1 cellular context compared by ENCODE assay signal in the genomic region with DNA sequence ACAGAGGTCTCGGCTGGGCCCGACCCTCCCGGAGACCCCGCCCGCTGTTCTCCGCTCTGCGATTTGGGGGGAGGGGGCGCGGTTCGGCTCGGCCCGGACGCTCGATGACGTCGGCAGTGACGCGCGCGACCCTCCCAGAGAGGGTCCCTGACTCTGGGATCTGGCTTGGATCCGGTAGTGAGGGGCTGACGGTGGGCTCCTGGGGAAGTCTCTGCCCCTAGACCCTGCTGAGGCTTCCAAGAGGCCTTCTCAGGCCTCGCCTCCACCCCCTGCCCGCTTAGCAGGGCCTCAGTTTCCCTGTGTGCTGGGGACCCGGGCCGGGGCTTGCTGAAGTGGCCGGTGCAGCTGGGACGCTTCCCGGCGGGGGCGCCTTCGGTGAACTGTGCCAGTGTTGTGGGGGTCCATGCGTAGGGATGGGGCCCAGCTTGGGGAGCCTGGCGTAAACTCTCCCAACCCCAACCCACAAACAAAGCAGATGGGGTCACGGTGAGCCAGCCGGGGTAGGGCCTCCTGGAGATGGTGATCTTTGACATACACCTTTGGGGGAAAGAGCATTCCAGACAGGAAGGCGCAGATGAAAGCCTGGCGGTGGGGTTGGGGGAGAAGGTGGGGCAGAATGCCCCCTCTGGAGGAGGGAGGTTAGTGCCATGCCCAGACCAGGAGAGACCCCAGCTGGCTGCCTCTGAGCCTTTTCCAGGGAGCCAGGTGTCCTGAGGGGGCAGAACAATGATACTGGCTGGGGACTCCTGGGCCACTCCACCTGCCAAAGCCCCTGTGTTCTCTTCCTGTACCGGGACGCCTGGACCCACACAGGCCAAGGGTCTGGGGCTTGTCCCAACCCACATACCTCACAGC.
TF ChIP-seq lines count a peak whose summit lies in the region.

No MANE protein-coding gene starts in this region.

TF ChIP-seq in HEK293, 187 proteins besides CTCF, POLR2A, EP300 and RAD21:
- no peak for TF ChIP-seq TRIM28 (IDR thresholded peaks at IDR 0.05; ENCODE audit: borderline replicate concordance, low read length)
- TF ChIP-seq, protein P1, sequence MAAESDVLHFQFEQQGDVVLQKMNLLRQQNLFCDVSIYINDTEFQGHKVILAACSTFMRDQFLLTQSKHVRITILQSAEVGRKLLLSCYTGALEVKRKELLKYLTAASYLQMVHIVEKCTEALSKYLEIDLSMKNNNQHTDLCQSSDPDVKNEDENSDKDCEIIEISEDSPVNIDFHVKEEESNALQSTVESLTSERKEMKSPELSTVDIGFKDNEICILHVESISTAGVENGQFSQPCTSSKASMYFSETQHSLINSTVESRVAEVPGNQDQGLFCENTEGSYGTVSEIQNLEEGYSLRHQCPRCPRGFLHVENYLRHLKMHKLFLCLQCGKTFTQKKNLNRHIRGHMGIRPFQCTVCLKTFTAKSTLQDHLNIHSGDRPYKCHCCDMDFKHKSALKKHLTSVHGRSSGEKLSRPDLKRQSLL (tag by site-specific recombination; IDR thresholded peaks at IDR 0.05): no peak
- no peak for TF ChIP-seq ZBTB20 (tag by site-specific recombination; IDR thresholded peaks at IDR 0.05)
- peak; percentile 48; the same call in 1 of the 2 replicates for TF ChIP-seq GLIS2 (tag by site-specific recombination; IDR thresholded peaks at IDR 0.05)
- TF ChIP-seq TCF7L2 (IDR thresholded peaks at IDR 0.05; ENCODE audit: borderline replicate concordance, low read depth, low read length): no peak
- peak; percentile 30; the same call in 1 of the 2 replicates for TF ChIP-seq ZBTB21 (tag by site-specific recombination; IDR thresholded peaks at IDR 0.05)
- TF ChIP-seq ZNF658 (tag by site-specific recombination; IDR thresholded peaks at IDR 0.05): no peak
- no peak for TF ChIP-seq IKZF3 (tag by site-specific recombination; IDR thresholded peaks at IDR 0.05)
- TF ChIP-seq ZNF214 (tag by site-specific recombination; IDR thresholded peaks at IDR 0.05; ENCODE audit: borderline replicate concordance): no peak
- TF ChIP-seq ZNF366 (tag by site-specific recombination; conservative IDR thresholded peaks at IDR 0.05): no peak
- TF ChIP-seq, protein P2, sequence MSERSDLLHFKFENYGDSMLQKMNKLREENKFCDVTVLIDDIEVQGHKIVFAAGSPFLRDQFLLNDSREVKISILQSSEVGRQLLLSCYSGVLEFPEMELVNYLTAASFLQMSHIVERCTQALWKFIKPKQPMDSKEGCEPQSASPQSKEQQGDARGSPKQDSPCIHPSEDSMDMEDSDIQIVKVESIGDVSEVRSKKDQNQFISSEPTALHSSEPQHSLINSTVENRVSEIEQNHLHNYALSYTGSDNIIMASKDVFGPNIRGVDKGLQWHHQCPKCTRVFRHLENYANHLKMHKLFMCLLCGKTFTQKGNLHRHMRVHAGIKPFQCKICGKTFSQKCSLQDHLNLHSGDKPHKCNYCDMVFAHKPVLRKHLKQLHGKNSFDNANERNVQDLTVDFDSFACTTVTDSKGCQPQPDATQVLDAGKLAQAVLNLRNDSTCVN (tag by site-specific recombination; optimal IDR thresholded peaks at IDR 0.05): peak; percentile 35
- TF ChIP-seq ZNF558 (tag by site-specific recombination; IDR thresholded peaks at IDR 0.05): no peak
- TF ChIP-seq ZBTB7A (tag by site-specific recombination; IDR thresholded peaks at IDR 0.05; ENCODE audit: low read depth): 0 out of 2 replicates have a peak, but pooled peaks have one; percentile 17
- no peak for TF ChIP-seq ZNF776 (tag by site-specific recombination; IDR thresholded peaks at IDR 0.05; ENCODE audit: borderline replicate concordance)
- TF ChIP-seq KLF10 (tag by site-specific recombination; IDR thresholded peaks at IDR 0.05): no peak
- no peak for TF ChIP-seq ZNF121 (tag by site-specific recombination; IDR thresholded peaks at IDR 0.05)
